In the genomic region with DNA sequence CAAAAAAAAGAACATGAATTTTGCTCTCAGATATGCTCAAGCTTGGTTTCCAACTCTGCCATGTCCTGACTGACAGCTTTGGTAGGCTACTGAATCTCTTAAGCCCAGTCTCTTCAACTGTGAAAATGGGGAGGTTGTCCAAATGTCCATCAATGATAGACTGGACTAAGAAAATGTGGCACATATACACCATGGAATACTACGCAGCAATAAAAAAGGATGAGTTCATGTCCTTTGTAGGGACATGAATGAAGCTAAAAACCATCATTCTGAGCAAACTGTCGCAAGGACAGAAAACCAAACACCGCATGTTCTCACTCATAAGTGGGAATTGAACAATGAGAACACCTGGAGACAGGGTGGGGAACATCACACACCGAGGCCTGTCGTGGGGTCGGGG, we compare ENCODE assay signal across 3 cellular contexts. TPM values are rescaled to one million over a fixed set of nuclear protein-coding genes. Genes with fewer than 3 reads are reported as not detected.
DNase-seq lines count a peak whose midpoint lies in the region; ATAC-seq, FAIRE-seq and TF ChIP-seq lines count a peak whose summit lies in the region.
"Not testable (repeated sequence)": the region's sequence is repeated elsewhere in the genome, so short reads cannot be mapped to it uniquely, and the experiment has no call there.

No MANE protein-coding gene starts in this region.

- not testable (repeated sequence) for H3K9me1 ChIP-seq in K562 (ENCODE audit: control insufficient read depth, insufficient read depth, low read length)

- POLR2A ChIA-PET in HEK293 (lab: Yijun Ruan, JAX), result interaction anchor here (0.6 kb wide), 1 partner anchor 63 kb away, joined by 6 read pairs; no protein-coding TSS in a partner anchor
- POLR2A ChIA-PET in K562 (lab: Yijun Ruan, JAX), result not testable (repeated sequence)

- H4K20me1 ChIP-seq in K562 (replicated peaks; ENCODE audit: control insufficient read depth, insufficient read depth, low read length), result not testable (repeated sequence)

- not testable (repeated sequence) for TF ChIP-seq POLR2A in K562 (conservative IDR thresholded peaks at IDR 0.05)

- in situ Hi-C loops in K562 (cut with MboI), result not testable (repeated sequence)

- peaks cover 53 to 70% of the 10 kb centered on the region in 2 experiments for H3K27me3 ChIP-seq in K562 (ENCODE audit: control insufficient read depth in 2 of 2, insufficient read depth in 2 of 2, low read length in 2 of 2)

- not testable (repeated sequence) for TF ChIP-seq EP300 in K562 (IDR thresholded peaks at IDR 0.05; ENCODE audit: low read length)

- not testable (repeated sequence) for TF ChIP-seq CTCF in HEK293 (tag by site-specific recombination; IDR thresholded peaks at IDR 0.05); K562 (IDR thresholded peaks at IDR 0.05 in 2 of 3, conservative IDR thresholded peaks at IDR 0.05 in 1 of 3; ENCODE audit: insufficient read depth in 2 of 3, low read depth in 1 of 3, low read length in 3 of 3)

- intact Hi-C loops in K562 (cut with micrococcal nuclease); posterior vena cava (cut with DNase I): not testable (repeated sequence)

- WGBS in K562 (ENCODE audit: insufficient coverage, low coverage, missing lambda C conversion rate), result 6% methylated on average over 6 of the region's 6 CpGs

- FAIRE-seq in K562 (lab: Jason Lieb, UNC), result not testable (repeated sequence)

- not testable (repeated sequence) for H3K9ac ChIP-seq in K562 (ENCODE audit: insufficient read depth in 1 of 2, low read depth in 2 of 2, low read length in 2 of 2)

- H3K9me3 ChIP-seq in HEK293 (ENCODE audit: control insufficient read depth, insufficient read depth, low read depth, low read length); K562 (replicated peaks; ENCODE audit: control insufficient read depth, insufficient read depth, low read depth, low read length): not testable (repeated sequence)

- not testable (repeated sequence) for BruUV-seq in K562 (replicated peaks; lab: Mats Ljungman, UMichigan)

- CTCF ChIA-PET in HEK293 (lab: Yijun Ruan, JAX), result interaction anchor here (0.6 kb wide), 1 partner anchor 10 kb away, joined by 4 read pairs; no protein-coding TSS in a partner anchor
- CTCF ChIA-PET in K562 (lab: Yijun Ruan, JAX; ENCODE audit: low intra/inter-chr PET ratio), result not testable (repeated sequence)

- not testable (repeated sequence) for H3K27ac ChIP-seq in HEK293 (ENCODE audit: extremely low read depth, low read depth, low read length); K562 (ENCODE audit: extremely low read depth, low read depth, low read length)

- DNase-seq in K562 (ENCODE audit: extremely low read depth in 1 of 4, low spot score in 3 of 4), result not testable (repeated sequence)
- DNase-seq in posterior vena cava (ENCODE audit: low spot score), result peak; percentile 38

- not testable (repeated sequence) for H3K4me2 ChIP-seq in K562 (ENCODE audit: insufficient read depth, low read length)

- H3K4me3 ChIP-seq in HEK293 (ENCODE audit: low read depth, low read length); K562: not testable (repeated sequence)

- TF ChIP-seq RAD21 in K562 (CRISPR knock-in tag; conservative IDR thresholded peaks at IDR 0.05 in 1 of 2, IDR thresholded peaks at IDR 0.05 in 1 of 2), result not testable (repeated sequence)

- H3K36me3 ChIP-seq in HEK293 (ENCODE audit: control insufficient read depth in 2 of 2, insufficient read depth in 1 of 2, low read length in 2 of 2); K562 (ENCODE audit: control insufficient read depth, insufficient read depth, low read length): not testable (repeated sequence)

- not testable (repeated sequence) for H3K79me2 ChIP-seq in K562 (ENCODE audit: control insufficient read depth, insufficient read depth, low read length)

- ATAC-seq in K562, result not testable (repeated sequence)

- H2AFZ ChIP-seq in K562 (ENCODE audit: low read depth, low read length), result not testable (repeated sequence)

- H3K4me1 ChIP-seq in HEK293 (ENCODE audit: control insufficient read depth, insufficient read depth, low read length); K562 (replicated peaks in 1 of 2; ENCODE audit: control insufficient read depth in 2 of 2, insufficient read depth in 2 of 2, low read length in 2 of 2): not testable (repeated sequence)

TF ChIP-seq in HEK293, 187 proteins besides CTCF, POLR2A, EP300 and RAD21 (continues in another document):
- TF ChIP-seq ZNF146 (tag by site-specific recombination; IDR thresholded peaks at IDR 0.05), result peak; percentile 93

TF ChIP-seq in K562, 482 proteins besides CTCF, POLR2A, EP300 and RAD21:
- TF ChIP-seq ZNF146 (CRISPR knock-in tag; IDR thresholded peaks at IDR 0.05; ENCODE audit: unreplicated experiment), result peak; percentile 76

RNA-seq across cellular contexts. Expression of gene HOMER2, which starts 12.8 kb away (rescaled TPM):
- 1.4 and 2.3 TPM in 2 replicates for total RNA-seq in K562 (2011; cell fraction: chromatin; rRNA removed; ENCODE audit: low replicate concordance)
- total RNA-seq in K562 (2011; cell fraction: nucleolus; rRNA removed), result 1.4 and 1.8 TPM in 2 replicates
- total RNA-seq in K562 (2011; cell fraction: nucleoplasm; rRNA removed), result 2.2 and 2.9 TPM in 2 replicates
- total RNA-seq in K562 (2014; rRNA removed) (0.32 and 0.69 TPM in 2 replicates), K562 (2014; rRNA removed; fragmentation: Illumina TruSeq; extraction: Trizol) (0.25 and 0.57 TPM in 2 replicates), K562 (2015; rRNA removed; fragmentation: Illumina TruSeq; extraction: Trizol) (0.41 TPM in 1 of 2 replicates, not detected in the other), K562 (2021) (0.47 and 0.54 TPM in 2 replicates), posterior vena cava (1 to 10 TPM; 2.7 to 3.0 TPM)
- polyA plus RNA-seq in K562 (2011; rRNA removed) (0.13 and 0.18 TPM in 2 replicates), K562 (2014; fragmentation: Illumina TruSeq; extraction: Trizol) (0.30 and 0.43 TPM in 2 replicates), K562 (2014; fragmentation: Nextera tagmentation; extraction: Ambion mirVana) (under 1 TPM; 0.18 to 0.41 TPM), K562 (2014; rRNA removed) (0.23 and 0.31 TPM in 2 replicates)
- polyA plus RNA-seq in K562 (2011; cell fraction: cytosol; rRNA removed), result 0.63 TPM in 1 of 2 replicates, not detected in the other
- polyA plus RNA-seq in K562 (2011; cell fraction: nucleus; rRNA removed), result 0.93 and 1.7 TPM in 2 replicates
- polyA plus RNA-seq in K562 (2012), result 0.15 and 0.30 TPM in 2 replicates
- 1.1 TPM in 1 of 2 replicates, not detected in the other for polyA minus RNA-seq in K562 (2011; rRNA and poly(A)+ RNA removed)
- not detected in 2 replicates for polyA minus RNA-seq in K562 (2011; cell fraction: cytosol; rRNA and poly(A)+ RNA removed)
- polyA minus RNA-seq in K562 (2011; cell fraction: nucleus; rRNA and poly(A)+ RNA removed), result 0.67 and 1.8 TPM in 2 replicates

RNA-seq across cellular contexts. Expression of gene RAMAC, which starts 46.3 kb away (rescaled TPM):
- total RNA-seq in K562 (2011; cell fraction: chromatin; rRNA removed; ENCODE audit: low replicate concordance), result 2.6 and 5.9 TPM in 2 replicates
- total RNA-seq in K562 (2011; cell fraction: nucleolus; rRNA removed), result 3.8 and 4.2 TPM in 2 replicates
- 5.6 and 8.0 TPM in 2 replicates for total RNA-seq in K562 (2011; cell fraction: nucleoplasm; rRNA removed)
- total RNA-seq in K562 (2014; rRNA removed) (35.8 and 37.8 TPM in 2 replicates), K562 (2014; rRNA removed; fragmentation: Illumina TruSeq; extraction: Trizol) (43.3 and 44.1 TPM in 2 replicates), K562 (2015; rRNA removed; fragmentation: Illumina TruSeq; extraction: Trizol) (41.7 and 41.9 TPM in 2 replicates), K562 (2021) (26.9 and 28.4 TPM in 2 replicates), posterior vena cava (10 to 100 TPM; 12.8 to 14.2 TPM)
- polyA plus RNA-seq in K562 (2011; rRNA removed) (24.8 and 36.5 TPM in 2 replicates), K562 (2014; fragmentation: Illumina TruSeq; extraction: Trizol) (35.4 and 38.4 TPM in 2 replicates), K562 (2014; fragmentation: Nextera tagmentation; extraction: Ambion mirVana) (100 to 1,000 TPM; 100 to 108 TPM), K562 (2014; rRNA removed) (35.4 and 42.8 TPM in 2 replicates)
- 11.2 and 18.5 TPM in 2 replicates for polyA plus RNA-seq in K562 (2011; cell fraction: cytosol; rRNA removed)
- 6.4 and 8.9 TPM in 2 replicates for polyA plus RNA-seq in K562 (2011; cell fraction: nucleus; rRNA removed)
- polyA plus RNA-seq in K562 (2012), result 24.3 and 37.1 TPM in 2 replicates
- 24.8 and 30.8 TPM in 2 replicates for polyA minus RNA-seq in K562 (2011; rRNA and poly(A)+ RNA removed)
- polyA minus RNA-seq in K562 (2011; cell fraction: cytosol; rRNA and poly(A)+ RNA removed), result 6.6 and 12.8 TPM in 2 replicates
- polyA minus RNA-seq in K562 (2011; cell fraction: nucleus; rRNA and poly(A)+ RNA removed), result 1.6 and 3.2 TPM in 2 replicates
